ENCODE assay signal across 1 cellular context in the genomic region with DNA sequence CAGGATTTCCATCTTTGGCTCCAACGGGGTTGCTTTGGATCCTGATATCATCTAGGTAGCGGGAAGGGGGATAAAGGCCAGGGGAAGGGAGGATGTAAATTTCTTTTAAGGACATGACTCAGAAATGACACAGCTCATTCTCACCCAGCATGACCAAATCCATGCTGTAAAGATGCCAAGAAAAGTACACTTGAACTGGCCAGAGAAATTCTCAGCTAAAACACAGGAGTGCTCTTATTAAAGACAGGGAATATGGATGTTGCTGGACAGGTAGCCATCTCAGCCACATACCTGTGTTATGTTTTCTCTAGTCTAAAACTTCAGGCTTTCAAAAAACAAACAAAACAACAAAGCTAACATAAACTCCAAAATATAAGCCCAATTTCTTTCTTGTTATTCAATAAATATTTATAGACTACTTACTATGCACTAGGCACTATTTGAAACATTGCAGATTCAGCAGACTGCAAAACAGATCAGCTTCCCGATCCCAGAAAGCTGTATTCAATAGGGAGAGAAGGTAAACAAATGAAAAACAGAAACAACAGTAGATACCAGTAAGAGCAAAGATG.
TF ChIP-seq lines count a peak whose summit lies in the region.

No MANE protein-coding gene starts in this region.

TF ChIP-seq in HEK293, 187 proteins besides CTCF, POLR2A, EP300 and RAD21 (continued from another document and continues in another):
- TF ChIP-seq, protein P1, sequence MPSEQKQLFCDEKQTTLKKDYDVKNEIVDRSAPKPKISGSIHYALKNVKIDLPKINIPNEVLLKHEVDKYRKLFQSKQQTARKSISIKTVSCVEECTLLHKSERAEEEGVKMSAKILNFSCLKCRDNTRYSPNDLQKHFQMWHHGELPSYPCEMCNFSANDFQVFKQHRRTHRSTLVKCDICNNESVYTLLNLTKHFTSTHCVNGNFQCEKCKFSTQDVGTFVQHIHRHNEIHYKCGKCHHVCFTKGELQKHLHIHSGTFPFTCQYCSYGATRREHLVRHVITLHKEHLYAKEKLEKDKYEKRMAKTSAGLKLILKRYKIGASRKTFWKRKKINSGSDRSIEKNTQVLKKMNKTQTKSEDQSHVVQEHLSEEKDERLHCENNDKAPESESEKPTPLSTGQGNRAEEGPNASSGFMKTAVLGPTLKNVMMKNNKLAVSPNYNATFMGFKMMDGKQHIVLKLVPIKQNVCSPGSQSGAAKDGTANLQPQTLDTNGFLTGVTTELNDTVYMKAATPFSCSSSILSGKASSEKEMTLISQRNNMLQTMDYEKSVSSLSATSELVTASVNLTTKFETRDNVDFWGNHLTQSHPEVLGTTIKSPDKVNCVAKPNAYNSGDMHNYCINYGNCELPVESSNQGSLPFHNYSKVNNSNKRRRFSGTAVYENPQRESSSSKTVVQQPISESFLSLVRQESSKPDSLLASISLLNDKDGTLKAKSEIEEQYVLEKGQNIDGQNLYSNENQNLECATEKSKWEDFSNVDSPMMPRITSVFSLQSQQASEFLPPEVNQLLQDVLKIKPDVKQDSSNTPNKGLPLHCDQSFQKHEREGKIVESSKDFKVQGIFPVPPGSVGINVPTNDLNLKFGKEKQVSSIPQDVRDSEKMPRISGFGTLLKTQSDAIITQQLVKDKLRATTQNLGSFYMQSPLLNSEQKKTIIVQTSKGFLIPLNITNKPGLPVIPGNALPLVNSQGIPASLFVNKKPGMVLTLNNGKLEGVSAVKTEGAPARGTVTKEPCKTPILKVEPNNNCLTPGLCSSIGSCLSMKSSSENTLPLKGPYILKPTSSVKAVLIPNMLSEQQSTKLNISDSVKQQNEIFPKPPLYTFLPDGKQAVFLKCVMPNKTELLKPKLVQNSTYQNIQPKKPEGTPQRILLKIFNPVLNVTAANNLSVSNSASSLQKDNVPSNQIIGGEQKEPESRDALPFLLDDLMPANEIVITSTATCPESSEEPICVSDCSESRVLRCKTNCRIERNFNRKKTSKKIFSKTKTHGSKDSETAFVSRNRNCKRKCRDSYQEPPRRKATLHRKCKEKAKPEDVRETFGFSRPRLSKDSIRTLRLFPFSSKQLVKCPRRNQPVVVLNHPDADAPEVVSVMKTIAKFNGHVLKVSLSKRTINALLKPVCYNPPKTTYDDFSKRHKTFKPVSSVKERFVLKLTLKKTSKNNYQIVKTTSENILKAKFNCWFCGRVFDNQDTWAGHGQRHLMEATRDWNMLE (tag by site-specific recombination; conservative IDR thresholded peaks at IDR 0.05; ENCODE audit: low read depth), result peak; percentile 31; the same call in 1 of the 2 replicates
- TF ChIP-seq, protein P2, sequence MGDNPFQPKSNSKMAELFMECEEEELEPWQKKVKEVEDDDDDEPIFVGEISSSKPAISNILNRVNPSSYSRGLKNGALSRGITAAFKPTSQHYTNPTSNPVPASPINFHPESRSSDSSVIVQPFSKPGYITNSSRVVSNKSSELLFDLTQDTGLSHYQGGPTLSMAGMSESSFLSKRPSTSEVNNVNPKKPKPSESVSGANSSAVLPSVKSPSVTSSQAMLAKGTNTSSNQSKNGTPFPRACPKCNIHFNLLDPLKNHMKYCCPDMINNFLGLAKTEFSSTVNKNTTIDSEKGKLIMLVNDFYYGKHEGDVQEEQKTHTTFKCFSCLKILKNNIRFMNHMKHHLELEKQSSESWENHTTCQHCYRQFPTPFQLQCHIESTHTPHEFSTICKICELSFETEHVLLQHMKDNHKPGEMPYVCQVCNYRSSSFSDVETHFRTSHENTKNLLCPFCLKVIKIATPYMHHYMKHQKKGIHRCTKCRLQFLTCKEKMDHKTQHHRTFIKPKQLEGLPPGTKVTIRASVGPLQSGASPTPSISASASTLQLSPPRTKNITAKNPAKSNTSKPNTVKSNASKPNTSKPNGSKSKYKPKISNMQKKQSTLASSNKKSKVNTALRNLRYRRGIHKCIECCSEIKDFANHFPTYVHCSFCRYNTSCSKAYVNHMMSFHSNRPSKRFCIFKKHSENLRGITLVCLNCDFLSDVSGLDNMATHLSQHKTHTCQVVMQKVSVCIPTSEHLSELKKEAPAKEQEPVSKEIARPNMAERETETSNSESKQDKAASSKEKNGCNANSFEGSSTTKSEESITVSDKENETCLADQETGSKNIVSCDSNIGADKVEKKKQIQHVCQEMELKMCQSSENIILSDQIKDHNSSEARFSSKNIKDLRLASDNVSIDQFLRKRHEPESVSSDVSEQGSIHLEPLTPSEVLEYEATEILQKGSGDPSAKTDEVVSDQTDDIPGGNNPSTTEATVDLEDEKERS (tag by site-specific recombination; IDR thresholded peaks at IDR 0.05), result no peak
- TF ChIP-seq GLI4 (tag by site-specific recombination; IDR thresholded peaks at IDR 0.05) (no peak), SP7 (tag by site-specific recombination; IDR thresholded peaks at IDR 0.05) (peak; percentile 62), ZNF366 (tag by site-specific recombination; conservative IDR thresholded peaks at IDR 0.05) (peak; percentile 80), ZBTB20 (tag by site-specific recombination; IDR thresholded peaks at IDR 0.05) (peak; percentile 19; the same call in 1 of the 2 replicates), ZNF2 (tag by site-specific recombination; IDR thresholded peaks at IDR 0.05) (no peak), ZNF16 (tag by site-specific recombination; IDR thresholded peaks at IDR 0.05; ENCODE audit: low read depth) (no peak), ZNF423 (tag by site-specific recombination; IDR thresholded peaks at IDR 0.05) (no peak), ZNF654 (tag by site-specific recombination; IDR thresholded peaks at IDR 0.05; ENCODE audit: low read depth) (no peak), ZNF521 (tag by site-specific recombination; IDR thresholded peaks at IDR 0.05) (no peak), ZNF221 (tag by site-specific recombination; IDR thresholded peaks at IDR 0.05; ENCODE audit: borderline replicate concordance) (no peak), ZNF138 (tag by site-specific recombination; IDR thresholded peaks at IDR 0.05; ENCODE audit: borderline replicate concordance) (no peak), ZNF394 (tag by site-specific recombination; IDR thresholded peaks at IDR 0.05; ENCODE audit: borderline replicate concordance) (peak; percentile 41; the same call in 1 of the 2 replicates), ZNF677 (tag by site-specific recombination; IDR thresholded peaks at IDR 0.05) (no peak), YY2 (tag by site-specific recombination; IDR thresholded peaks at IDR 0.05) (no peak), ZEB2 (tag by site-specific recombination; IDR thresholded peaks at IDR 0.05) (peak; percentile 67; the same call in 1 of the 2 replicates), ZNF24 (tag by site-specific recombination; IDR thresholded peaks at IDR 0.05) (0 out of 2 replicates have a peak, but pooled peaks have one; percentile 47), SCRT1 (tag by site-specific recombination; IDR thresholded peaks at IDR 0.05; ENCODE audit: borderline replicate concordance) (no peak), ZNF335 (tag by site-specific recombination; conservative IDR thresholded peaks at IDR 0.05) (no peak), ZNF157 (tag by site-specific recombination; IDR thresholded peaks at IDR 0.05) (no peak), KLF10 (tag by site-specific recombination; IDR thresholded peaks at IDR 0.05) (0 out of 2 replicates have a peak, but pooled peaks have one; percentile 30), KLF8 (tag by site-specific recombination; IDR thresholded peaks at IDR 0.05) (no peak), ZNF239 (tag by site-specific recombination; IDR thresholded peaks at IDR 0.05) (no peak), MZF1 (tag by site-specific recombination; IDR thresholded peaks at IDR 0.05; ENCODE audit: borderline replicate concordance) (peak; percentile 85), ZNF571 (tag by site-specific recombination; IDR thresholded peaks at IDR 0.05) (no peak), ZNF843 (tag by site-specific recombination; IDR thresholded peaks at IDR 0.05) (no peak)
- TF ChIP-seq, protein P3, sequence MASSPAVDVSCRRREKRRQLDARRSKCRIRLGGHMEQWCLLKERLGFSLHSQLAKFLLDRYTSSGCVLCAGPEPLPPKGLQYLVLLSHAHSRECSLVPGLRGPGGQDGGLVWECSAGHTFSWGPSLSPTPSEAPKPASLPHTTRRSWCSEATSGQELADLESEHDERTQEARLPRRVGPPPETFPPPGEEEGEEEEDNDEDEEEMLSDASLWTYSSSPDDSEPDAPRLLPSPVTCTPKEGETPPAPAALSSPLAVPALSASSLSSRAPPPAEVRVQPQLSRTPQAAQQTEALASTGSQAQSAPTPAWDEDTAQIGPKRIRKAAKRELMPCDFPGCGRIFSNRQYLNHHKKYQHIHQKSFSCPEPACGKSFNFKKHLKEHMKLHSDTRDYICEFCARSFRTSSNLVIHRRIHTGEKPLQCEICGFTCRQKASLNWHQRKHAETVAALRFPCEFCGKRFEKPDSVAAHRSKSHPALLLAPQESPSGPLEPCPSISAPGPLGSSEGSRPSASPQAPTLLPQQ (tag by site-specific recombination; IDR thresholded peaks at IDR 0.05), result 0 out of 2 replicates have a peak, but pooled peaks have one; percentile 38
- TF ChIP-seq, protein P4, sequence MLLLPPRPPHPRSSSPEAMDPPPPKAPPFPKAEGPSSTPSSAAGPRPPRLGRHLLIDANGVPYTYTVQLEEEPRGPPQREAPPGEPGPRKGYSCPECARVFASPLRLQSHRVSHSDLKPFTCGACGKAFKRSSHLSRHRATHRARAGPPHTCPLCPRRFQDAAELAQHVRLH (tag by site-specific recombination; IDR thresholded peaks at IDR 0.05), result 0 out of 2 replicates have a peak, but pooled peaks have one; percentile 29
- TF ChIP-seq, protein P5, sequence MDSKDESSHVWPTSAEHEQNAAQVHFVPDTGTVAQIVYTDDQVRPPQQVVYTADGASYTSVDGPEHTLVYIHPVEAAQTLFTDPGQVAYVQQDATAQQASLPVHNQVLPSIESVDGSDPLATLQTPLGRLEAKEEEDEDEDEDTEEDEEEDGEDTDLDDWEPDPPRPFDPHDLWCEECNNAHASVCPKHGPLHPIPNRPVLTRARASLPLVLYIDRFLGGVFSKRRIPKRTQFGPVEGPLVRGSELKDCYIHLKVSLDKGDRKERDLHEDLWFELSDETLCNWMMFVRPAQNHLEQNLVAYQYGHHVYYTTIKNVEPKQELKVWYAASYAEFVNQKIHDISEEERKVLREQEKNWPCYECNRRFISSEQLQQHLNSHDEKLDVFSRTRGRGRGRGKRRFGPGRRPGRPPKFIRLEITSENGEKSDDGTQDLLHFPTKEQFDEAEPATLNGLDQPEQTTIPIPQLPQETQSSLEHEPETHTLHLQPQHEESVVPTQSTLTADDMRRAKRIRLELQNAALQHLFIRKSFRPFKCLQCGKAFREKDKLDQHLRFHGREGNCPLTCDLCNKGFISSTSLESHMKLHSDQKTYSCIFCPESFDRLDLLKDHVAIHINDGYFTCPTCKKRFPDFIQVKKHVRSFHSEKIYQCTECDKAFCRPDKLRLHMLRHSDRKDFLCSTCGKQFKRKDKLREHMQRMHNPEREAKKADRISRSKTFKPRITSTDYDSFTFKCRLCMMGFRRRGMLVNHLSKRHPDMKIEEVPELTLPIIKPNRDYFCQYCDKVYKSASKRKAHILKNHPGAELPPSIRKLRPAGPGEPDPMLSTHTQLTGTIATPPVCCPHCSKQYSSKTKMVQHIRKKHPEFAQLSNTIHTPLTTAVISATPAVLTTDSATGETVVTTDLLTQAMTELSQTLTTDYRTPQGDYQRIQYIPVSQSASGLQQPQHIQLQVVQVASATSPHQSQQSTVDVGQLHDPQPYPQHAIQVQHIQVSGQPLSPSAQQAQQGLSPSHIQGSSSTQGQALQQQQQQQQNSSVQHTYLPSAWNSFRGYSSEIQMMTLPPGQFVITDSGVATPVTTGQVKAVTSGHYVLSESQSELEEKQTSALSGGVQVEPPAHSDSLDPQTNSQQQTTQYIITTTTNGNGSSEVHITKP (tag by site-specific recombination; IDR thresholded peaks at IDR 0.05), result peak; percentile 51; the same call in 1 of the 2 replicates
- TF ChIP-seq, protein P6, sequence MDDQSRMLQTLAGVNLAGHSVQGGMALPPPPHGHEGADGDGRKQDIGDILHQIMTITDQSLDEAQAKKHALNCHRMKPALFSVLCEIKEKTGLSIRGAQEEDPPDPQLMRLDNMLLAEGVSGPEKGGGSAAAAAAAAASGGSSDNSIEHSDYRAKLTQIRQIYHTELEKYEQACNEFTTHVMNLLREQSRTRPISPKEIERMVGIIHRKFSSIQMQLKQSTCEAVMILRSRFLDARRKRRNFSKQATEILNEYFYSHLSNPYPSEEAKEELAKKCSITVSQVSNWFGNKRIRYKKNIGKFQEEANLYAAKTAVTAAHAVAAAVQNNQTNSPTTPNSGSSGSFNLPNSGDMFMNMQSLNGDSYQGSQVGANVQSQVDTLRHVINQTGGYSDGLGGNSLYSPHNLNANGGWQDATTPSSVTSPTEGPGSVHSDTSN (CRISPR knock-in tag; IDR thresholded peaks at IDR 0.05), result no peak
- TF ChIP-seq, protein P7, sequence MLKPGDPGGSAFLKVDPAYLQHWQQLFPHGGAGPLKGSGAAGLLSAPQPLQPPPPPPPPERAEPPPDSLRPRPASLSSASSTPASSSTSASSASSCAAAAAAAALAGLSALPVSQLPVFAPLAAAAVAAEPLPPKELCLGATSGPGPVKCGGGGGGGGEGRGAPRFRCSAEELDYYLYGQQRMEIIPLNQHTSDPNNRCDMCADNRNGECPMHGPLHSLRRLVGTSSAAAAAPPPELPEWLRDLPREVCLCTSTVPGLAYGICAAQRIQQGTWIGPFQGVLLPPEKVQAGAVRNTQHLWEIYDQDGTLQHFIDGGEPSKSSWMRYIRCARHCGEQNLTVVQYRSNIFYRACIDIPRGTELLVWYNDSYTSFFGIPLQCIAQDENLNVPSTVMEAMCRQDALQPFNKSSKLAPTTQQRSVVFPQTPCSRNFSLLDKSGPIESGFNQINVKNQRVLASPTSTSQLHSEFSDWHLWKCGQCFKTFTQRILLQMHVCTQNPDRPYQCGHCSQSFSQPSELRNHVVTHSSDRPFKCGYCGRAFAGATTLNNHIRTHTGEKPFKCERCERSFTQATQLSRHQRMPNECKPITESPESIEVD (tag by site-specific recombination; IDR thresholded peaks at IDR 0.05), result no peak
- TF ChIP-seq, protein P8, sequence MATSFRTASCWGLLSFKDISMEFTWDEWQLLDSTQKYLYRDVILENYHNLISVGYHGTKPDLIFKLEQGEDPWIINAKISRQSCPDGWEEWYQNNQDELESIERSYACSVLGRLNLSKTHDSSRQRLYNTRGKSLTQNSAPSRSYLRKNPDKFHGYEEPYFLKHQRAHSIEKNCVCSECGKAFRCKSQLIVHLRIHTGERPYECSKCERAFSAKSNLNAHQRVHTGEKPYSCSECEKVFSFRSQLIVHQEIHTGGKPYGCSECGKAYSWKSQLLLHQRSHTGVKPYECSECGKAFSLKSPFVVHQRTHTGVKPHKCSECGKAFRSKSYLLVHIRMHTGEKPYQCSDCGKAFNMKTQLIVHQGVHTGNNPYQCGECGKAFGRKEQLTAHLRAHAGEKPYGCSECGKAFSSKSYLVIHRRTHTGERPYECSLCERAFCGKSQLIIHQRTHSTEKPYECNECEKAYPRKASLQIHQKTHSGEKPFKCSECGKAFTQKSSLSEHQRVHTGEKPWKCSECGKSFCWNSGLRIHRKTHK (tag by site-specific recombination; IDR thresholded peaks at IDR 0.05), result no peak
- TF ChIP-seq, protein P9, sequence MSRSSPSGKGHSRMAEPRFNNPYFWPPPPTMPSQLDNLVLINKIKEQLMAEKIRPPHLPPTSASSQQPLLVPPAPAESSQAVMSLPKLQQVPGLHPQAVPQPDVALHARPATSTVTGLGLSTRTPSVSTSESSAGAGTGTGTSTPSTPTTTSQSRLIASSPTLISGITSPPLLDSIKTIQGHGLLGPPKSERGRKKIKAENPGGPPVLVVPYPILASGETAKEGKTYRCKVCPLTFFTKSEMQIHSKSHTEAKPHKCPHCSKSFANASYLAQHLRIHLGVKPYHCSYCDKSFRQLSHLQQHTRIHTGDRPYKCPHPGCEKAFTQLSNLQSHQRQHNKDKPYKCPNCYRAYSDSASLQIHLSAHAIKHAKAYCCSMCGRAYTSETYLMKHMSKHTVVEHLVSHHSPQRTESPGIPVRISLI (tag by site-specific recombination; IDR thresholded peaks at IDR 0.05), result no peak
